ENCODE assay signal across 8 cellular contexts in the genomic region with DNA sequence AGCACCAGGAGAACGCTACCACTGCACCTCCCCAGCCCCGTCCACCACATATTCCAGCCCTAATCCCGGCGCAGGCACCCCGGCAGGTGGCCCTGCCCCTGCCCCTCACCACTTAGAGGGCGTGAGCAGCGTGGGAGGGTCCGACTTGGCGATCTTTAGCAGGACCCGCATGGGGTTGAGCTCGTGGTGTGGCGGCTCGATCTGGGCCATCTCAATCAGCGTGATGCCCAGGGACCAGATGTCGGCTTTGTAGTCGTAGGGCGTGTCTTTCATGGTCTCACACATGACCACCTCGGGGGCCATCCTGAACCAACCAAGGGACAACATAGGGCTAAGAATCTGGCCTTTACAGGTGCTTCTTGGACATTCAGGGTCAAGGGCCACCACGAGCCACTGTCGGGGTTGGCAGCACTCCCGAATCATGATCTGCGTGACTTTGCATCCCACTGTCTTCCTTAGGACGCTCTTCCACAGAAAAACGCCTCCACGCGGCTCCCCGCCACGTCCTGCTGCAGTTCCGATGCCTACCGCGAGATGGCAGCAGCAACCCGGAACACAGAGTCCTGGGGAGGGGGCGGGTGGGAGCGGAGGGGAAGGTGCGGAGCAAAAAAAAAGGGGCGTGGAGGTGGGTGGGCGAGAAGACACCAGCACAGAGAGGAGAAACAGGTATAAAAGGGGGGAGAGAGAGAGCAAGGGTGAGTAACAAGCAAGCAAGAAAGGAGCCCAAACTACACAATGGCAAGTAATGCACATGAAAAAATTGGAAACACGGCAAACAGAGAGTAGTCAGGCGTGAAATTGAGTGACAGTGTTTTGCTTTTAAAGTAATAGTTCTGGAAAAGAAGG.
DNase-seq lines count a peak whose midpoint lies in the region; ATAC-seq lines count a peak whose summit lies in the region.

No MANE protein-coding gene starts in this region.

- H3K36me3 Mint-ChIP-seq in activated CD8-positive, alpha-beta T cell treated with anti-CD3 and anti-CD28 coated beads, Interleukin-2, amount 10 ng/mL, durations not matched to agents 7 days and 5 days (ENCODE audit: low read depth): peaks cover 85% of the 10 kb centered on the region

- no peaks in the 10 kb centered on the region for H3K36me3 ChIP-seq in endocrine pancreas (ENCODE audit: control insufficient read depth, insufficient read depth, low read length)

- POLR2A ChIA-PET in activated CD8-positive, alpha-beta T cell treated with anti-CD3 and anti-CD28 coated beads, Interleukin-2, amount 10 ng/mL, durations not matched to agents 7 days and 5 days (lab: Charles Lee): interaction anchor here (0.9 to 1.5 kb wide), 5 partner anchors 68 to 82 kb away, joined by 3 to 5 read pairs (median 3); a partner anchor contains a TSS

- H3K4me3 ChIP-seq in endocrine pancreas (ENCODE audit: control insufficient read depth, insufficient read depth, low read length): peak overlapping the region; percentile 52

- no peaks in the 10 kb centered on the region for H3K27me3 Mint-ChIP-seq in activated CD8-positive, alpha-beta T cell treated with anti-CD3 and anti-CD28 coated beads, Interleukin-2, amount 10 ng/mL, durations not matched to agents 7 days and 5 days (ENCODE audit: low read depth)

- no peaks in the 10 kb centered on the region for H3K27me3 ChIP-seq in endocrine pancreas (ENCODE audit: control insufficient read depth, insufficient read depth, low read length)

- no peak overlapping the region for H3K9ac ChIP-seq in endocrine pancreas (ENCODE audit: control insufficient read depth, insufficient read depth, low read length)

- H3K4me3 Mint-ChIP-seq in activated CD8-positive, alpha-beta T cell treated with anti-CD3 and anti-CD28 coated beads, Interleukin-2, amount 10 ng/mL, durations not matched to agents 7 days and 5 days: peak overlapping the region; percentile 22

- CTCF ChIA-PET in activated CD8-positive, alpha-beta T cell treated with anti-CD3 and anti-CD28 coated beads, Interleukin-2, amount 10 ng/mL, durations not matched to agents 7 days and 5 days (lab: Charles Lee): interaction anchor here (0.8 to 9.4 kb wide), 10 partner anchors 13 to 178 kb away, joined by 3 to 136 read pairs (median 6); a partner anchor contains a TSS

- H3K4me1 ChIP-seq in endocrine pancreas (ENCODE audit: control insufficient read depth, insufficient read depth, low read length): no peaks in the 10 kb centered on the region

- no peaks in the 10 kb centered on the region for H3K9me3 ChIP-seq in endocrine pancreas (ENCODE audit: control insufficient read depth, low read length)

- no peak for ATAC-seq in activated CD8-positive, alpha-beta T cell treated with anti-CD3 and anti-CD28 coated beads, Interleukin-2, amount 10 ng/mL, durations not matched to agents 7 days and 5 days
- ATAC-seq in HG03095 (IDR thresholded peaks at IDR 0.05; ENCODE audit: unreplicated experiment): no peak

- H3K4me1 Mint-ChIP-seq in activated CD8-positive, alpha-beta T cell treated with anti-CD3 and anti-CD28 coated beads, Interleukin-2, amount 10 ng/mL, durations not matched to agents 7 days and 5 days (ENCODE audit: low read depth): peaks cover 64% of the 10 kb centered on the region

- H3K9me3 Mint-ChIP-seq in activated CD8-positive, alpha-beta T cell treated with anti-CD3 and anti-CD28 coated beads, Interleukin-2, amount 10 ng/mL, durations not matched to agents 7 days and 5 days (ENCODE audit: insufficient read depth): no peaks in the 10 kb centered on the region

- peak overlapping the region; percentile 67 for H3K27ac Mint-ChIP-seq in activated CD8-positive, alpha-beta T cell treated with anti-CD3 and anti-CD28 coated beads, Interleukin-2, amount 10 ng/mL, durations not matched to agents 7 days and 5 days

- peak; percentile 16 for DNase-seq in NCI-H2029 (lab: John Stamatoyannopoulos, UW)
- no peak for DNase-seq in NCI-H2029 treated with DMSO at 0.1 percent for 48 hours (lab: John Stamatoyannopoulos, UW)
- peak; percentile 26 for DNase-seq in NCI-H2171 (lab: John Stamatoyannopoulos, UW)
- DNase-seq in activated CD8-positive, alpha-beta T cell treated with anti-CD3 and anti-CD28 coated beads, Interleukin-2, amount 10 ng/mL, durations not matched to agents 7 days and 5 days: peak; percentile 65
- DNase-seq in middle frontal gyrus (ENCODE audit: extremely low spot score, low spot score): peak; percentile 22
- peak; percentile 63 for DNase-seq in stimulated activated CD8-positive, alpha-beta memory T cell treated with anti-CD3 and anti-CD28 coated beads, Interleukin-15, amount 100 ng/mL, for 1 hour (ENCODE audit: low read depth)
